Comparison of ENCODE assay signal across 9 cellular contexts in genomic region chr22:40635008-40635939, GRCh38. TPM values are rescaled to one million over a fixed set of nuclear protein-coding genes. Genes with fewer than 3 reads are reported as not detected.
DNase-seq lines count a peak whose midpoint lies in the region; ATAC-seq, FAIRE-seq and TF ChIP-seq lines count a peak whose summit lies in the region.
"Had no signal": no experiment of that assay in that cellular context is flagged by ENCODE, and none has a peak within 500 bp of the region (broad histone marks: within the 10 kb centered on the region; RNA-seq: fewer than 3 reads in every experiment).

No MANE protein-coding gene starts in this region.

- peaks cover 4 to 6% of the 10 kb centered on the region in 2 donors for H3K36me3 Mint-ChIP-seq in activated T-cell treated with anti-CD3 and anti-CD28 coated beads, Interleukin-2, amount 50 U/mL, for 72 hours (ENCODE audit: insufficient read depth in 2 of 2)

- H3K4me1 Mint-ChIP-seq in activated T-cell treated with anti-CD3 and anti-CD28 coated beads, Interleukin-2, amount 50 U/mL, for 72 hours (ENCODE audit: low read depth), result peaks cover 60% of the 10 kb centered on the region

- H3K36me3 ChIP-seq in bronchial epithelial cell (ENCODE audit: control insufficient read depth, insufficient read depth, low read length), result no peaks in the 10 kb centered on the region
- no peaks in the 10 kb centered on the region for H3K36me3 ChIP-seq in urinary bladder (ENCODE audit: insufficient read depth)

- ATAC-seq in activated T-cell treated with anti-CD3 and anti-CD28 coated beads, Interleukin-2, amount 50 U/mL, for 72 hours (replicated peaks in 1 of 2), result no peak
- no peak for ATAC-seq in GM21576 (IDR thresholded peaks at IDR 0.05; ENCODE audit: unreplicated experiment)

- FAIRE-seq in bronchial epithelial cell (lab: Jason Lieb, UNC), result peak; percentile 79
- FAIRE-seq: G401.6 had no signal

- DNase-seq in activated T-cell treated with anti-CD3 and anti-CD28 coated beads, Interleukin-2, amount 50 U/mL, for 72 hours, result no peak
- DNase-seq in activated T-cell treated with anti-CD3 and anti-CD28 coated beads, Interleukin-2, amount 50 U/mL, for 1 hour, result no peak
- DNase-seq in bronchial epithelial cell (ENCODE audit: low read depth), result no peak
- peak; percentile 34 for DNase-seq in medulla oblongata (ENCODE audit: extremely low spot score)
- no peak for DNase-seq in COLO668 (lab: John Stamatoyannopoulos, UW; ENCODE audit: unreplicated experiment)
- no peak for DNase-seq in NCI-H128 (lab: John Stamatoyannopoulos, UW; ENCODE audit: unreplicated experiment)

- H3K9me3 Mint-ChIP-seq in activated T-cell treated with anti-CD3 and anti-CD28 coated beads, Interleukin-2, amount 50 U/mL, for 72 hours, result peaks cover 0 to 2% of the 10 kb centered on the region in 2 donors

- no peak for TF ChIP-seq CTCF in bronchial epithelial cell (IDR thresholded peaks at IDR 0.05; ENCODE audit: insufficient read depth, low read length, severe bottlenecking)

- peak overlapping the region; percentile 77 for H3K4me3 ChIP-seq in bronchial epithelial cell (ENCODE audit: low read depth, low read length)
- peak overlapping the region; percentile 90 for H3K4me3 ChIP-seq in urinary bladder (ENCODE audit: low read depth, low read length)

- WGBS in urinary bladder, result 20% methylated on average over 21 of the region's 21 CpGs

- peak overlapping the region; percentile 19 for H3K27ac Mint-ChIP-seq in activated T-cell treated with anti-CD3 and anti-CD28 coated beads, Interleukin-2, amount 50 U/mL, for 72 hours

- no peaks in the 10 kb centered on the region for H3K27me3 Mint-ChIP-seq in activated T-cell treated with anti-CD3 and anti-CD28 coated beads, Interleukin-2, amount 50 U/mL, for 72 hours (ENCODE audit: low read depth)

- no peaks in the 10 kb centered on the region for H3K4me1 ChIP-seq in urinary bladder (ENCODE audit: insufficient read depth)

- no peak overlapping the region for H3K27ac ChIP-seq in urinary bladder (ENCODE audit: low read depth)

- peak overlapping the region; percentile 90 to 94 for H3K4me3 Mint-ChIP-seq in activated T-cell treated with anti-CD3 and anti-CD28 coated beads, Interleukin-2, amount 50 U/mL, for 72 hours

- H3K27me3 ChIP-seq in bronchial epithelial cell (ENCODE audit: control insufficient read depth, insufficient read depth, low read length), result no peaks in the 10 kb centered on the region

RNA-seq across cellular contexts. Expression of gene MRTFA, which starts 1.2 kb away (rescaled TPM):
- 10 to 100 TPM; 44.7 to 51.7 TPM for total RNA-seq in activated T-cell treated with anti-CD3 and anti-CD28 coated beads, Interleukin-2, amount 50 U/mL, for 72 hours
- total RNA-seq in bronchial epithelial cell (23.9 and 25.3 TPM in 2 replicates), urinary bladder (22.3 TPM)
- polyA plus RNA-seq in urinary bladder, result 37.6 TPM

RNA-seq across cellular contexts. Expression of gene MCHR1, which starts 44.0 kb away (rescaled TPM):
- total RNA-seq in activated T-cell treated with anti-CD3 and anti-CD28 coated beads, Interleukin-2, amount 50 U/mL, for 72 hours, result not detected
- total RNA-seq in bronchial epithelial cell (not detected in 2 replicates), urinary bladder (0.26 TPM)
- polyA plus RNA-seq in urinary bladder, result 0.95 TPM
